In the genomic region with DNA sequence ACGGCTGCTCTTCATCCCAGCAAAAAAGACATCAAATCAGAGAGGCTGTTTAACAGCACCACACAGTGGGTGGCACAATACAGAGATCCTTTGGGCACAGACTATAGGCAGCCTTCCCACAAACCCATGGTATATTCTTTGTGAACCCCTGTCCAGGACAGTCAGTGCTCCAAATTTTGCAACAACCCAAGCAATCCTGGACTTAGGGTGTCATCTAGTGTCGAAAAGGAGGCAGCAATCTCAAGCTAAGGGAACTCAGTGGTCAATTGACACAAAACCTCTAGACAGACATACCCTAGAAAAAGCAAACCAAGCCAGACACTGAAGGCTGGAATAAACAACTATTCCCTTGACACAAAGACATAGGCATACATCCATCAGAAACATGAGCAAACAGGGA, we compare ENCODE assay signal across 16 cellular contexts.
"Had no signal": no experiment of that assay in that cellular context is flagged by ENCODE, and none has a peak within 500 bp of the region (broad histone marks: within the 10 kb centered on the region; RNA-seq: fewer than 3 reads in every experiment).

No MANE protein-coding gene starts in this region.

- H3K36me3 Mint-ChIP-seq: activated naive CD8-positive, alpha-beta T cell had no signal

- H3K4me3 Mint-ChIP-seq: activated naive CD8-positive, alpha-beta T cell; activated T-cell treated with anti-CD3 and anti-CD28 coated beads, Interleukin-2, amount 50 U/mL, for 24 hours; neural crest cell had no signal

- FAIRE-seq: endometrium had no signal

- H3K27ac ChIP-seq: dorsolateral prefrontal cortex, foreskin keratinocyte, heart left ventricle, ovary, uterus had no signal

- H3K4me3 ChIP-seq: dorsolateral prefrontal cortex, heart left ventricle, ovary, uterus had no signal

- ATAC-seq: activated CD4-positive, CD25-positive, alpha-beta regulatory T cell treated with anti-CD3 and anti-CD28 coated beads, Interleukin-2, amount 50 U/mL, for 24 hours; foreskin keratinocyte; heart left ventricle; left ventricle myocardium superior had no signal

- DNase-seq: activated CD4-positive, alpha-beta T cell treated with anti-CD3 and anti-CD28 coated beads, Interleukin-2, amount 50 U/mL, for 4 hours; activated effector memory CD4-positive, alpha-beta T cell treated with anti-CD3 and anti-CD28 coated beads, Interleukin-2, amount 50 U/mL, for 16 hours; activated T-cell treated with anti-CD3 and anti-CD28 coated beads, Interleukin-2, amount 50 U/mL, for 24 hours; amygdala; dorsolateral prefrontal cortex; foreskin keratinocyte; heart left ventricle; islet precursor cell; left ventricle myocardium superior; ovary; stimulated activated CD4-positive, alpha-beta T cell treated with anti-CD3 and anti-CD28 coated beads, Interleukin-15, amount 100 ng/mL, for 24 hours; uterus had no signal

- H3K9me3 Mint-ChIP-seq: activated T-cell treated with anti-CD3 and anti-CD28 coated beads, Interleukin-2, amount 50 U/mL, for 24 hours; neural crest cell had no signal

- H3K9me3 ChIP-seq: heart left ventricle, ovary, uterus had no signal

- H3K4me1 ChIP-seq: foreskin keratinocyte, heart left ventricle, uterus had no signal

- H3K36me3 ChIP-seq: heart left ventricle, ovary, uterus had no signal

- H3K27ac Mint-ChIP-seq: activated naive CD8-positive, alpha-beta T cell; activated T-cell treated with anti-CD3 and anti-CD28 coated beads, Interleukin-2, amount 50 U/mL, for 24 hours had no signal

- H3K27me3 ChIP-seq: foreskin keratinocyte, ovary, uterus had no signal
